ENCODE assay signal across 8 cellular contexts in genomic region chr4:106315968-106316772, GRCh38. TPM values are rescaled to one million over a fixed set of nuclear protein-coding genes. Genes with fewer than 3 reads are reported as not detected.
A peak's percentile ranks its signal among the peaks of the same experiment; 100 is the strongest.
DNase-seq lines count a peak whose midpoint lies in the region; ATAC-seq, FAIRE-seq and TF ChIP-seq lines count a peak whose summit lies in the region.

TSS of gene AIMP1 (plus strand) at chr4:106316550. CDS start at chr4:106325010, 8,460 bp downstream.
TSS of gene TBCK (minus strand) at chr4:106316209. CDS start at chr4:106308960, 7,249 bp downstream.

- no peaks in the 10 kb centered on the region for H3K4me1 ChIP-seq in BE2C
- H3K4me1 ChIP-seq in colonic mucosa = no peaks in the 10 kb centered on the region

- no peaks in the 10 kb centered on the region for H3K9me3 Mint-ChIP-seq in activated CD4-positive, alpha-beta T cell treated with anti-CD3 and anti-CD28 coated beads for 36 hours (ENCODE audit: low read depth)

- no peak within 1 kb of the TSS for H3K27ac Mint-ChIP-seq in activated CD4-positive, alpha-beta T cell treated with anti-CD3 and anti-CD28 coated beads for 36 hours

- no peaks in the 10 kb centered on the region for H3K27me3 Mint-ChIP-seq in activated CD4-positive, alpha-beta T cell treated with anti-CD3 and anti-CD28 coated beads for 36 hours

- peak; percentile 91 for DNase-seq in BE2C
- DNase-seq in GM19239 (ENCODE audit: insufficient read length, low spot score) = peak; percentile 62
- peak; percentile 76 for DNase-seq in NCI-H510A treated with DMSO at 0.1 percent for 48 hours (lab: John Stamatoyannopoulos, UW)
- DNase-seq in activated CD4-positive, alpha-beta T cell treated with anti-CD3 and anti-CD28 coated beads for 36 hours = peak; percentile 91
- DNase-seq in colonic mucosa = peak; percentile 92
- peak; percentile 90 for DNase-seq in kidney glomerular epithelial cell (lab: John Stamatoyannopoulos, UW)
- DNase-seq in stimulated activated CD4-positive, alpha-beta T cell treated with anti-CD3 and anti-CD28 coated beads, Interleukin-1b, Interleukin-23, amount 100 ng/mL, for 1 hour (ENCODE audit: low read depth in 2 of 2) = peak; percentile 69 to 71

- TF ChIP-seq CTCF in BE2C (IDR thresholded peaks at IDR 0.05; ENCODE audit: low read depth, low read length) (no peak), colonic mucosa (IDR thresholded peaks at IDR 0.05) (no peak)

- peak within 1 kb of the TSS; percentile 80 to 97 for H3K9ac ChIP-seq in colonic mucosa (ENCODE audit: low read depth in 2 of 2, low read length in 2 of 2)

- no peaks in the 10 kb centered on the region for H3K9me3 ChIP-seq in BE2C
- no peaks in the 10 kb centered on the region for H3K9me3 ChIP-seq in colonic mucosa

- peak; percentile 79 for ATAC-seq in HG03442 (IDR thresholded peaks at IDR 0.05; ENCODE audit: unreplicated experiment)
- peak; percentile 83 for ATAC-seq in activated CD4-positive, alpha-beta T cell treated with anti-CD3 and anti-CD28 coated beads for 36 hours

- H3K36me3 ChIP-seq in BE2C = no peaks in the 10 kb centered on the region
- no peaks in the 10 kb centered on the region for H3K36me3 ChIP-seq in colonic mucosa

- no peak within 1 kb of the TSS for H3K4me3 Mint-ChIP-seq in activated CD4-positive, alpha-beta T cell treated with anti-CD3 and anti-CD28 coated beads for 36 hours

- POLR2A ChIA-PET in activated CD4-positive, alpha-beta T cell treated with anti-CD3 and anti-CD28 coated beads for 36 hours (lab: Charles Lee) = interaction anchor here (0.6 to 0.8 kb wide), 3 partner anchors 15 to 842 kb away, joined by 3 to 4 read pairs (median 3); partner anchors contain the start of gene PPA2

- H3K27me3 ChIP-seq in BE2C = no peaks in the 10 kb centered on the region
- no peaks in the 10 kb centered on the region for H3K27me3 ChIP-seq in colonic mucosa

- peaks cover 49% of the 10 kb centered on the region for H3K4me1 Mint-ChIP-seq in activated CD4-positive, alpha-beta T cell treated with anti-CD3 and anti-CD28 coated beads for 36 hours

- H3K4me3 ChIP-seq in BE2C (ENCODE audit: low read depth, low read length) (peak within 1 kb of the TSS; percentile 94), colonic mucosa (peak within 1 kb of the TSS; percentile 91)

- CTCF ChIA-PET in activated CD4-positive, alpha-beta T cell treated with anti-CD3 and anti-CD28 coated beads for 36 hours (lab: Charles Lee) = interaction anchor here (0.7 to 1.2 kb wide), 4 partner anchors 11 to 1856 kb away, joined by 3 read pairs; no protein-coding TSS in a partner anchor

- peaks cover 25% of the 10 kb centered on the region for H3K36me3 Mint-ChIP-seq in activated CD4-positive, alpha-beta T cell treated with anti-CD3 and anti-CD28 coated beads for 36 hours (ENCODE audit: low read depth)

- peak within 1 kb of the TSS; percentile 90 for H3K27ac ChIP-seq in colonic mucosa

- intact Hi-C loops in activated CD4-positive, alpha-beta T cell treated with anti-CD3 and anti-CD28 coated beads for 36 hours (cut with DNase I, micrococcal nuclease) = loop anchor here (1.0 to 10.0 kb wide), 6 partner anchors 607 to 1673 kb away; partner anchors contain the start of genes GSTCD (in 2 of the 2), INTS12 (in 2 of the 2), PAPSS1 (in 2 of the 2) and HADH (in 1 of the 2)
- intact Hi-C loops in colonic mucosa (cut with DNase I) = no loop called here

- FAIRE-seq in GM19239 (lab: Jason Lieb, UNC) = peak; percentile 95

RNA-seq across cellular contexts. Expression of gene AIMP1, which starts in this region (rescaled TPM):
- polyA plus RNA-seq in BE2C (2012; ENCODE audit: insufficient read depth, insufficient read length, low read depth) = 48.0 TPM
- 10 to 100 TPM; 41.9 to 69.5 TPM for total RNA-seq in activated CD4-positive, alpha-beta T cell treated with anti-CD3 and anti-CD28 coated beads for 36 hours
- 10 to 100 TPM; 45.1 to 56.2 TPM for total RNA-seq in colonic mucosa

RNA-seq across cellular contexts. Expression of gene TBCK, which starts in this region (rescaled TPM):
- 7.8 TPM for polyA plus RNA-seq in BE2C (2012; ENCODE audit: insufficient read depth, insufficient read length, low read depth)
- 10 to 100 TPM; 22.5 to 25.1 TPM for total RNA-seq in activated CD4-positive, alpha-beta T cell treated with anti-CD3 and anti-CD28 coated beads for 36 hours
- 10 to 100 TPM; 27.4 to 33.9 TPM for total RNA-seq in colonic mucosa

Comparison
In these comparisons a context has a peak if more than half of its experiments do, and no peak if none do; other contexts are left out.
1. Peak in every context shown above with its lines: DNase-seq, ATAC-seq, H3K4me3 ChIP-seq and H3K27ac ChIP-seq.